24 cellular contexts compared by ENCODE assay signal in genomic region chr1:54390655-54391054, GRCh38. TPM values are rescaled to one million over a fixed set of nuclear protein-coding genes. Genes with fewer than 3 reads are reported as not detected.
DNase-seq lines count a peak whose midpoint lies in the region; ATAC-seq and TF ChIP-seq lines count a peak whose summit lies in the region.
"Had no signal": no experiment of that assay in that cellular context is flagged by ENCODE, and none has a peak within 500 bp of the region (broad histone marks: within the 10 kb centered on the region; RNA-seq: fewer than 3 reads in every experiment).

No MANE protein-coding gene starts in this region.

- no peak for TF ChIP-seq EP300 in transverse colon (IDR thresholded peaks at IDR 0.05; ENCODE audit: low read depth)

- H3K9ac ChIP-seq in mesenchymal stem cell (ENCODE audit: low read length) = peak overlapping the region; percentile 80

- H4K8ac ChIP-seq in mesenchymal stem cell (ENCODE audit: low read length) = no peak overlapping the region

- H2BK5ac ChIP-seq in mesenchymal stem cell (ENCODE audit: low read depth, low read length, poor library complexity, severe bottlenecking) = no peak overlapping the region

- H2BK120ac ChIP-seq in mesenchymal stem cell (ENCODE audit: low read depth, low read length) = no peak overlapping the region

- no peak overlapping the region for H3K14ac ChIP-seq in mesenchymal stem cell (ENCODE audit: low read length in 2 of 2)

- H3K27me3 ChIP-seq in MG63 (no peaks in the 10 kb centered on the region), mesenchymal stem cell (ENCODE audit: control insufficient read depth in 1 of 2, insufficient read depth in 1 of 2, low read length in 2 of 2) (no peaks in the 10 kb centered on the region), spleen (replicated peaks in 1 of 7) (no peaks in the 10 kb centered on the region), transverse colon (no peaks in the 10 kb centered on the region)
- H3K27me3 ChIP-seq: pancreas, tibial nerve had no signal

- H3K23ac ChIP-seq in mesenchymal stem cell (ENCODE audit: low read length in 2 of 2) = no peak overlapping the region

- WGBS in mesenchymal stem cell = over 99% methylated on average over 24 of the region's 24 CpGs
- 72 to 93% (median 79%) methylated on average over 11 to 24 of the region's 24 CpGs for WGBS in spleen, 5 donors
- 86 to 88% methylated on average over 6 to 24 of the region's 24 CpGs for WGBS in transverse colon (ENCODE audit: low coverage in 1 of 2), 2 donors

- no peak overlapping the region for H3K27ac Mint-ChIP-seq in chondrocyte (ENCODE audit: unreplicated experiment)
- H3K27ac Mint-ChIP-seq: HFFc6; stimulated activated memory B cell treated with anti-CD40 and anti-IgM and Interleukin-4, amounts not matched to agents 10 μg/mL and 1 μg/mL and 100 μg/mL, for 72 hours had no signal

- intact Hi-C loops in spleen (cut with DNase I; ENCODE audit: low total_unique reads) = loop anchor here (10.0 kb wide), 1 partner anchor 76 kb away; no protein-coding TSS in a partner anchor
- intact Hi-C loops in transverse colon (cut with DNase I; ENCODE audit: low total_unique reads) = no loop called here

- H3K9me3 ChIP-seq in MG63 (no peaks in the 10 kb centered on the region), mesenchymal stem cell (ENCODE audit: control insufficient read depth, low read length) (no peaks in the 10 kb centered on the region), spleen (no peaks in the 10 kb centered on the region), transverse colon (no peaks in the 10 kb centered on the region)
- H3K9me3 ChIP-seq: pancreas, tibial nerve had no signal

- TF ChIP-seq POLR2A in spleen (IDR thresholded peaks at IDR 0.05) (no peak), transverse colon (IDR thresholded peaks at IDR 0.05) (no peak)

- no peak overlapping the region for H2BK12ac ChIP-seq in mesenchymal stem cell (ENCODE audit: low read length in 2 of 2)

- ATAC-seq in HG03565 (IDR thresholded peaks at IDR 0.05; ENCODE audit: unreplicated experiment) = no peak
- ATAC-seq: naive thymus-derived CD4-positive, alpha-beta T cell; stimulated activated memory B cell treated with anti-CD40 and anti-IgM and Interleukin-4, amounts not matched to agents 10 μg/mL and 1 μg/mL and 100 μg/mL, for 72 hours had no signal

- H3K79me1 ChIP-seq in mesenchymal stem cell (replicated peaks; ENCODE audit: low read length, poor library complexity, severe bottlenecking) = peaks cover 59% of the 10 kb centered on the region

- H3K18ac ChIP-seq in mesenchymal stem cell (ENCODE audit: low read depth in 1 of 2, low read length in 2 of 2) = no peak overlapping the region

- TF ChIP-seq CTCF in chondrocyte (IDR thresholded peaks at IDR 0.05) = no peak
- peak in 2 of 11 experiments; percentile 10 to 21 for TF ChIP-seq CTCF in spleen (IDR thresholded peaks at IDR 0.05 in 8 of 11, conservative IDR thresholded peaks at IDR 0.05 in 3 of 11)
- no peak for TF ChIP-seq CTCF in transverse colon (IDR thresholded peaks at IDR 0.05)

- H2BK15ac ChIP-seq in mesenchymal stem cell (ENCODE audit: low read depth, poor library complexity, severe bottlenecking) = no peak overlapping the region

- peaks cover 12% of the 10 kb centered on the region for H3K36me3 Mint-ChIP-seq in chondrocyte (ENCODE audit: low read depth)

- no peak overlapping the region for H2AFZ ChIP-seq in mesenchymal stem cell (ENCODE audit: low read depth, low read length)

- H3K36me3 ChIP-seq in MG63 = no peaks in the 10 kb centered on the region
- H3K36me3 ChIP-seq in mesenchymal stem cell (ENCODE audit: control insufficient read depth in 1 of 2, insufficient read depth in 2 of 2, low read depth in 1 of 2, low read length in 2 of 2) = peaks cover 44% of the 10 kb centered on the region in 2 experiments
- peaks cover 0 to 71% (median 6%) of the 10 kb centered on the region in 6 donors for H3K36me3 ChIP-seq in spleen
- H3K36me3 ChIP-seq in transverse colon = peaks cover 0 to 4% (median 0%) of the 10 kb centered on the region in 4 donors

- no peak overlapping the region for H4K91ac ChIP-seq in mesenchymal stem cell (ENCODE audit: low read length)

- H3K4me2 ChIP-seq in mesenchymal stem cell (ENCODE audit: low read length, poor library complexity, severe bottlenecking) = no peak overlapping the region

- H3K4me1 ChIP-seq in mesenchymal stem cell (ENCODE audit: control insufficient read depth, insufficient read depth, low read depth, low read length) (peaks cover 2% of the 10 kb centered on the region), spleen (peaks cover 0 to 90% (median 46%) of the 10 kb centered on the region in 6 donors), transverse colon (peaks cover 3 to 12% (median 7%) of the 10 kb centered on the region in 4 donors)
- H3K4me1 ChIP-seq: pancreas had no signal

- peaks cover 7% of the 10 kb centered on the region for H3K4me1 Mint-ChIP-seq in chondrocyte (ENCODE audit: low read depth)

- H3K4ac ChIP-seq in mesenchymal stem cell (ENCODE audit: low read depth in 1 of 2, low read length in 2 of 2) = no peak overlapping the region

- H3K9me3 Mint-ChIP-seq in chondrocyte (ENCODE audit: low read depth) = no peaks in the 10 kb centered on the region
- H3K9me3 Mint-ChIP-seq: HFFc6; naive thymus-derived CD4-positive, alpha-beta T cell; stimulated activated memory B cell treated with anti-CD40 and anti-IgM and Interleukin-4, amounts not matched to agents 10 μg/mL and 1 μg/mL and 100 μg/mL, for 72 hours had no signal

- H3K27ac ChIP-seq in mesenchymal stem cell (ENCODE audit: low read length, poor library complexity, severe bottlenecking) = no peak overlapping the region
- H3K27ac ChIP-seq in spleen = peak overlapping the region; percentile 2 to 77 (median 68)
- no peak overlapping the region for H3K27ac ChIP-seq in transverse colon
- H3K27ac ChIP-seq: pancreas had no signal

- no peak overlapping the region for H3K4me3 Mint-ChIP-seq in chondrocyte (ENCODE audit: unreplicated experiment)
- H3K4me3 Mint-ChIP-seq: HFFc6; stimulated activated memory B cell treated with anti-CD40 and anti-IgM and Interleukin-4, amounts not matched to agents 10 μg/mL and 1 μg/mL and 100 μg/mL, for 72 hours had no signal

- H2AK5ac ChIP-seq in mesenchymal stem cell (ENCODE audit: low read length, severe bottlenecking) = no peak overlapping the region

- H3K27me3 Mint-ChIP-seq in chondrocyte (ENCODE audit: low read depth) = no peaks in the 10 kb centered on the region
- H3K27me3 Mint-ChIP-seq: naive thymus-derived CD4-positive, alpha-beta T cell; stimulated activated memory B cell treated with anti-CD40 and anti-IgM and Interleukin-4, amounts not matched to agents 10 μg/mL and 1 μg/mL and 100 μg/mL, for 72 hours had no signal

- DNase-seq in MG63 (peak; percentile 43), chondrocyte (ENCODE audit: low spot score) (peak; percentile 58), mesenchymal stem cell (no peak), spleen (peak; percentile 83), GDM1 (lab: John Stamatoyannopoulos, UW) (no peak), transverse colon (no peak)
- no peak for DNase-seq in stimulated activated CD4-positive, alpha-beta T cell treated with anti-CD3 and anti-CD28 coated beads, Interleukin-2, amount 100 ng/mL, for 48 hours
- DNase-seq: activated naive CD4-positive, alpha-beta T cell treated with Interleukin-2 at 50 U/mL for 16 hours; activated T-cell treated with anti-CD3 and anti-CD28 coated beads, Interleukin-2, amount 50 U/mL, for 48 hours; AML-193; effector CD8-positive, alpha-beta T cell; HFFc6; mesendoderm; naive thymus-derived CD4-positive, alpha-beta T cell; NCI-H1105; NCI-H2029 treated with DMSO at 0.1 percent for 48 hours; NCI-H345; NCI-H82; pancreas; SHP77; stimulated activated CD4-positive, alpha-beta T cell treated with anti-CD3 and anti-CD28 coated beads, Interleukin-1b, Interleukin-23, amount 100 ng/mL, for 48 hours had no signal

- H3K4me3 ChIP-seq in MG63 (no peak overlapping the region), mesenchymal stem cell (ENCODE audit: insufficient read depth in 1 of 2, low read depth in 1 of 2, low read length in 2 of 2) (peak overlapping the region in 1 of 2 experiments; percentile 71), spleen (peak overlapping the region in 2 of 8 donors; percentile 2 to 17), transverse colon (no peak overlapping the region)
- H3K4me3 ChIP-seq: pancreas had no signal

- in situ Hi-C loops in transverse colon (cut with MboI; ENCODE audit: low pct_ligation_motif_present in 1 of 4, low pct_unique_long_range_greater_than_20kb in 1 of 4, low sequenced_read_pairs in 3 of 4) = loop anchor here in 1 of 4 donors (25.0 kb wide), 1 partner anchor 203 kb away; no protein-coding TSS in a partner anchor

RNA-seq across cellular contexts. Expression of gene SSBP3, which starts 15.5 kb away (rescaled TPM):
- 15.9 and 40.6 TPM in 2 replicates for total RNA-seq in MG63 (2014; rRNA removed; shearing (Covaris generic); ENCODE audit: low replicate concordance)
- 22.0 to 41.2 TPM (median 26.2 TPM) in 3 replicates for total RNA-seq in chondrocyte
- 114 TPM for polyA plus RNA-seq in mesenchymal stem cell (2013, experiment 1 of 2)
- polyA plus RNA-seq in mesenchymal stem cell (2013, experiment 2 of 2) = 112 TPM
- 10 to 100 TPM; 24.4 to 73.5 (median 55.4) TPM for total RNA-seq in spleen
- 10 to 100 TPM; 14.4 to 22.1 (median 14.9) TPM for polyA plus RNA-seq in spleen
- 100 to 1,000 TPM in 1 of 4 donors, 10 to 100 TPM in 3; 28.7 to 162 (median 37.0) TPM for total RNA-seq in transverse colon

Comparison
In these comparisons a context has a peak if more than half of its experiments do, and no peak if none do; other contexts are left out.
1. DNase-seq: peak in MG63 (single experiment), chondrocyte (single experiment) and spleen (single experiment); none in mesenchymal stem cell (single experiment), GDM1 (single experiment), stimulated activated CD4-positive, alpha-beta T cell treated with anti-CD3 and anti-CD28 coated beads, Interleukin-2, amount 100 ng/mL, for 48 hours (0 of 2) and transverse colon (single experiment).
2. H3K27ac ChIP-seq: peak in spleen (8 of 8); none in mesenchymal stem cell (single experiment) and transverse colon (0 of 4).